8 cellular contexts compared by ENCODE assay signal in genomic region chr18:26226229-26227050, GRCh38. TPM values are rescaled to one million over a fixed set of nuclear protein-coding genes. Genes with fewer than 3 reads are reported as not detected.
DNase-seq lines count a peak whose midpoint lies in the region; ATAC-seq and TF ChIP-seq lines count a peak whose summit lies in the region.

Gene TAF4B (plus strand): TSS chr18:26226445. CDS start chr18:26226934, 489 bp downstream.

- peak within 1 kb of the TSS; percentile 90 for H3K9ac ChIP-seq in HUES6 (ENCODE audit: low read length)

- H3K4me3 ChIP-seq in HUES6 (ENCODE audit: low read depth, low read length) (peak within 1 kb of the TSS; percentile 98), OCI-LY7 (ENCODE audit: low read depth, low read length, poor library complexity, severe bottlenecking) (peak within 1 kb of the TSS; percentile 80), epithelial cell of esophagus (ENCODE audit: low read length) (peak within 1 kb of the TSS; percentile 80), mononuclear cell (ENCODE audit: low read length) (peak within 1 kb of the TSS; percentile 68)

- no peaks in the 10 kb centered on the region for H3K36me3 ChIP-seq in HUES6 (ENCODE audit: control insufficient read depth, insufficient read depth, low read length)
- peaks cover 20% of the 10 kb centered on the region for H3K36me3 ChIP-seq in OCI-LY7 (ENCODE audit: insufficient read depth, low read length)

- peaks cover 21% of the 10 kb centered on the region; the same call in 1 of the 2 replicates for H4K20me1 ChIP-seq in OCI-LY7 (ENCODE audit: insufficient read depth, low read length)

- H3K27me3 ChIP-seq in HUES6 (ENCODE audit: control insufficient read depth, insufficient read depth, low read length) (no peaks in the 10 kb centered on the region), mononuclear cell (ENCODE audit: insufficient read depth, low read length) (no peaks in the 10 kb centered on the region)

- no peak for TF ChIP-seq CTCF in OCI-LY7 (conservative IDR thresholded peaks at IDR 0.05; ENCODE audit: low read length)
- TF ChIP-seq CTCF in epithelial cell of esophagus (IDR thresholded peaks at IDR 0.05; ENCODE audit: insufficient read depth, low read depth, low read length, missing control alignments): no peak

- BruUV-seq in OCI-LY7 (replicated peaks; lab: Mats Ljungman, UMichigan): no TSS peak

- CTCF ChIA-PET in OCI-LY7 (lab: Charles Lee; ENCODE audit: unreplicated experiment): no interaction called here

- peak; percentile 79 for ATAC-seq in GM21447 (IDR thresholded peaks at IDR 0.05; ENCODE audit: unreplicated experiment)

- H3K9me3 ChIP-seq in HUES6 (ENCODE audit: control insufficient read depth, insufficient read depth, low read depth, low read length): peaks cover 1% of the 10 kb centered on the region
- H3K9me3 ChIP-seq in OCI-LY7 (ENCODE audit: low read length): no peaks in the 10 kb centered on the region; the same call in 1 of the 2 replicates
- H3K9me3 ChIP-seq in mononuclear cell (ENCODE audit: low read depth, low read length): no peaks in the 10 kb centered on the region

- intact Hi-C loops in OCI-LY7 (cut with micrococcal nuclease; ENCODE audit: unreplicated experiment): loop anchor here (1.0 to 2.0 kb wide), 4 partner anchors 28 to 136 kb away; partner anchors contain the start of gene SS18

- DNase-seq in DMS 273 (lab: John Stamatoyannopoulos, UW; ENCODE audit: unreplicated experiment): peak; percentile 99
- DNase-seq in OCI-LY7 (ENCODE audit: low spot score): peak; percentile 95
- peak; percentile 92 for DNase-seq in activated T-cell treated with anti-CD3 and anti-CD28 coated beads for 1 hour (ENCODE audit: low read depth)
- DNase-seq in epithelial cell of esophagus (ENCODE audit: low read depth): peak; percentile 94
- peak; percentile 93 for DNase-seq in stimulated activated CD8-positive, alpha-beta memory T cell treated with anti-CD3 and anti-CD28 coated beads, Interleukin-2, amount 100 ng/mL, for 48 hours (ENCODE audit: low read depth in 2 of 2)

- POLR2A ChIA-PET in OCI-LY7 (lab: Charles Lee): interaction anchor here (0.5 to 4.1 kb wide), 7 partner anchors 10 to 53 kb away, joined by 3 to 26 read pairs (median 3); no protein-coding TSS in a partner anchor

- H3K4me2 ChIP-seq in OCI-LY7 (ENCODE audit: low read length): peak within 1 kb of the TSS; percentile 91

- peak within 1 kb of the TSS; percentile 90 for H2AFZ ChIP-seq in OCI-LY7 (ENCODE audit: low read length)

- H3K27ac ChIP-seq in HUES6 (ENCODE audit: low read depth, low read length): peak within 1 kb of the TSS; percentile 73; the same call in 1 of the 2 replicates
- peak within 1 kb of the TSS; percentile 62 for H3K27ac ChIP-seq in OCI-LY7 (ENCODE audit: low read depth, low read length, poor library complexity, severe bottlenecking)

- H3K4me1 ChIP-seq in HUES6 (ENCODE audit: control insufficient read depth, insufficient read depth, low read length) (peaks cover 28% of the 10 kb centered on the region; the same call in 1 of the 2 replicates), OCI-LY7 (ENCODE audit: insufficient read depth, low read length, poor library complexity, severe bottlenecking) (peaks cover 37% of the 10 kb centered on the region), mononuclear cell (ENCODE audit: insufficient read depth, low read length) (peaks cover 16% of the 10 kb centered on the region)

- no peaks in the 10 kb centered on the region for H3K9me2 ChIP-seq in OCI-LY7 (ENCODE audit: insufficient read depth, low read length)

- peaks cover 49% of the 10 kb centered on the region for H3K79me2 ChIP-seq in OCI-LY7 (ENCODE audit: insufficient read depth, low read depth, low read length)

RNA-seq across cellular contexts. Expression of gene TAF4B, which starts in this region (rescaled TPM):
- total RNA-seq in OCI-LY7 (2014; rRNA removed; shearing (Covaris generic)): 48.7 and 52.3 TPM in 2 replicates
- total RNA-seq in OCI-LY7 (2022) (50.1 and 54.6 TPM in 2 replicates), mononuclear cell (28.1 TPM)

Comparison
In these comparisons a context has a peak if more than half of its experiments do, and no peak if none do; other contexts are left out.
1. Peak in every context shown above with its lines: DNase-seq, ATAC-seq, H3K4me3 ChIP-seq and H3K27ac ChIP-seq.